In the genomic region with DNA sequence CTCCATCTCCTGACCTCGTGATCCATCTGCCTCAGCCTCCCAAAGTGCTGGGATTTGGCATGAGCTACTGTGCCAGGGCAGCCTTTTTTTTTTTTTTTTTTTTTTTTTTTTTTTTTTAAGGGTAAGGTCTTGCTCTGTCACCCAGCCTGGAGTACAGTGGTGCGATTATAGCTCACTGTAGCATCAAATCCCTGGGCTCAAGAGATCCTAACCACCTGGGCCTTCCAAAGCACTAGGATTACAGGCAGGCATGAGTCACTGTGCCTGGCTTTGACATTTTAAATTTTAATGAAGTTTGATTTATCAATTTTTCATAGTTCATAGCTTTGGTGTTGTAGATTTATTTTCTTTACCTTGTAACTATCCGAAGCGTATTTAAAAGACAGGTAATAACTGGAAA, we compare ENCODE assay signal across 23 cellular contexts.
"Had no signal": no experiment of that assay in that cellular context is flagged by ENCODE, and none has a peak within 500 bp of the region (broad histone marks: within the 10 kb centered on the region; RNA-seq: fewer than 3 reads in every experiment).

No MANE protein-coding gene starts in this region.

- H3K27me3 ChIP-seq: colonic mucosa, dorsolateral prefrontal cortex, esophagus muscularis mucosa, esophagus squamous epithelium, foreskin keratinocyte, gastrocnemius medialis, gastroesophageal sphincter, heart left ventricle, heart right ventricle, hepatocyte had no signal

- H3K4me3 ChIP-seq: colonic mucosa, coronary artery, dorsolateral prefrontal cortex, esophagus muscularis mucosa, esophagus squamous epithelium, gastrocnemius medialis, gastroesophageal sphincter, heart left ventricle, heart right ventricle, hepatocyte had no signal

- ATAC-seq: effector memory CD8-positive, alpha-beta T cell; foreskin keratinocyte; gastrocnemius medialis; gastroesophageal sphincter; heart left ventricle; heart right ventricle had no signal

- H3K79me2 ChIP-seq: hepatocyte had no signal

- H3K4me2 ChIP-seq: hepatocyte had no signal

- H3K9me3 ChIP-seq: colonic mucosa, esophagus muscularis mucosa, esophagus squamous epithelium, gastrocnemius medialis, heart left ventricle, heart right ventricle had no signal

- H3K27ac ChIP-seq: colonic mucosa, coronary artery, dorsolateral prefrontal cortex, epithelial cell of prostate, esophagus muscularis mucosa, esophagus squamous epithelium, foreskin keratinocyte, gastrocnemius medialis, gastroesophageal sphincter, heart left ventricle, heart right ventricle, hepatocyte had no signal

- DNase-seq: colonic mucosa; dermis blood vessel endothelial cell; dorsolateral prefrontal cortex; effector CD4-positive, alpha-beta T cell; effector CD8-positive, alpha-beta T cell; effector memory CD4-positive, alpha-beta T cell; effector memory CD8-positive, alpha-beta T cell; endodermal cell; erythroblast; esophagus squamous epithelium; foreskin fibroblast; foreskin keratinocyte; foreskin melanocyte; gastrocnemius medialis; glutamatergic neuron; head of caudate nucleus; heart left ventricle; heart right ventricle had no signal

- H2AFZ ChIP-seq: hepatocyte had no signal

- H3K4me1 ChIP-seq: colonic mucosa, esophagus muscularis mucosa, foreskin keratinocyte, gastrocnemius medialis, gastroesophageal sphincter, heart left ventricle, heart right ventricle had no signal

- H3K36me3 ChIP-seq: colonic mucosa, esophagus muscularis mucosa, esophagus squamous epithelium, gastrocnemius medialis, gastroesophageal sphincter, heart left ventricle, heart right ventricle had no signal
